ENCODE assay signal across 13 cellular contexts in genomic region chr5:135400866-135401265, GRCh38. TPM values are rescaled to one million over a fixed set of nuclear protein-coding genes. Genes with fewer than 3 reads are reported as not detected.
DNase-seq lines count a peak whose midpoint lies in the region; ATAC-seq, FAIRE-seq and TF ChIP-seq lines count a peak whose summit lies in the region.
"Had no signal": no experiment of that assay in that cellular context is flagged by ENCODE, and none has a peak within 500 bp of the region (broad histone marks: within the 10 kb centered on the region; RNA-seq: fewer than 3 reads in every experiment).

No MANE protein-coding gene starts in this region.

- in situ Hi-C loops in HepG2 (cut with HindIII; ENCODE audit: extremely low pct_ligation_motif_present, low pct_unique_long_range_greater_than_20kb) = no loop called here
- in situ Hi-C loops in SK-MEL-5 (cut with HindIII; ENCODE audit: low pct_unique_long_range_greater_than_20kb, low sequenced_read_pairs) = no loop called here
- in situ Hi-C loops in G401 (cut with HindIII; ENCODE audit: low sequenced_read_pairs) = no loop called here

- H3K4me3 ChIP-seq in HepG2 (replicated peaks in 1 of 3; ENCODE audit: insufficient read depth in 1 of 3, low read depth in 2 of 3, low read length in 3 of 3) (peak overlapping the region in 2 of 3 experiments; percentile 30 to 48; a peak in 3 of 6 replicates), right lobe of liver (no peak overlapping the region), iPS-20b (ENCODE audit: low read length) (peak overlapping the region; percentile 72), aorta (ENCODE audit: low read length in 2 of 2) (no peak overlapping the region)

- H3K27ac ChIP-seq in HepG2 (ENCODE audit: extremely low read length, insufficient read depth, low read length) (no peak overlapping the region), right lobe of liver (no peak overlapping the region), iPS-20b (ENCODE audit: low read length) (no peak overlapping the region), aorta (ENCODE audit: low read depth in 1 of 2, low read length in 2 of 2) (no peak overlapping the region)

- no peak for TF ChIP-seq POLR2A in HepG2 (IDR thresholded peaks at IDR 0.05; ENCODE audit: insufficient read depth in 1 of 2, low read depth in 2 of 2, low read length in 2 of 2)
- no peak for TF ChIP-seq POLR2A in right lobe of liver (IDR thresholded peaks at IDR 0.05)

- H2AFZ ChIP-seq in HepG2 (ENCODE audit: low read length) = peak overlapping the region; percentile 30

- H4K20me1 ChIP-seq in HepG2 (ENCODE audit: insufficient read depth, low read length) = peaks cover 20% of the 10 kb centered on the region

- peaks cover 27% of the 10 kb centered on the region for H3K79me2 ChIP-seq in HepG2 (ENCODE audit: insufficient read depth, low read length)

- peak; percentile 68 for ATAC-seq in HepG2
- ATAC-seq in right lobe of liver = no peak
- no peak for ATAC-seq in aorta (ENCODE audit: low FRiP score)
- ATAC-seq: left lobe of liver had no signal

- CTCF ChIA-PET in HepG2 (lab: Yijun Ruan, JAX; ENCODE audit: low intra/inter-chr PET ratio, low total read pairs) = no interaction called here

- WGBS in HepG2 (ENCODE audit: low lambda C conversion rate) = 0% methylated on average over 5 of the region's 5 CpGs
- WGBS in right lobe of liver (ENCODE audit: insufficient coverage, low coverage, low lambda C conversion rate, missing lambda C conversion rate) = 38% methylated on average over 2 of the region's 5 CpGs
- 59 to 65% methylated on average over 5 of the region's 5 CpGs for WGBS in aorta, 2 donors

- no peaks in the 10 kb centered on the region for H3K27me3 ChIP-seq in HepG2 (ENCODE audit: control insufficient read depth in 1 of 2, insufficient read depth in 2 of 2, low read length in 2 of 2)
- H3K27me3 ChIP-seq in right lobe of liver = no peaks in the 10 kb centered on the region
- peaks cover 70% of the 10 kb centered on the region for H3K27me3 ChIP-seq in iPS-20b (ENCODE audit: insufficient read depth, low read length)
- H3K27me3 ChIP-seq in aorta (ENCODE audit: control insufficient read depth in 1 of 2, insufficient read depth in 2 of 2, low read length in 1 of 2) = no peaks in the 10 kb centered on the region
- H3K27me3 ChIP-seq: testis had no signal

- POLR2A ChIA-PET in HepG2 (lab: Yijun Ruan, JAX) = no interaction called here

- H3K4me2 ChIP-seq in HepG2 (ENCODE audit: low read depth, low read length) = peak overlapping the region; percentile 75

- intact Hi-C loops in HepG2 (cut with micrococcal nuclease; ENCODE audit: unreplicated experiment) (no loop called here), right lobe of liver (cut with DNase I) (no loop called here), aorta (cut with DNase I) (no loop called here)

- TF ChIP-seq RAD21 in HepG2 (CRISPR knock-in tag; IDR thresholded peaks at IDR 0.05) = no peak

- no peaks in the 10 kb centered on the region for H3K36me3 ChIP-seq in HepG2 (replicated peaks in 1 of 2; ENCODE audit: control insufficient read depth in 1 of 2, insufficient read depth in 2 of 2, low read length in 2 of 2)
- H3K36me3 ChIP-seq in right lobe of liver = no peaks in the 10 kb centered on the region
- no peaks in the 10 kb centered on the region for H3K36me3 ChIP-seq in iPS-20b (ENCODE audit: insufficient read depth, low read depth, low read length)
- no peaks in the 10 kb centered on the region for H3K36me3 ChIP-seq in aorta (ENCODE audit: control insufficient read depth in 1 of 2, insufficient read depth in 2 of 2, low read length in 1 of 2)

- H3K9me3 ChIP-seq in HepG2 (ENCODE audit: low read length) = no peaks in the 10 kb centered on the region
- H3K9me3 ChIP-seq in right lobe of liver = no peaks in the 10 kb centered on the region
- no peaks in the 10 kb centered on the region for H3K9me3 ChIP-seq in iPS-20b (ENCODE audit: insufficient read depth, low read depth, low read length)
- H3K9me3 ChIP-seq in aorta (ENCODE audit: control insufficient read depth, low read length) = no peaks in the 10 kb centered on the region
- H3K9me3 ChIP-seq: testis had no signal

- DNase-seq in HepG2 (ENCODE audit: low spot score) (peak; percentile 58), right lobe of liver (no peak), SK-MEL-5 (ENCODE audit: low read depth, low spot score) (peak; percentile 11), aorta (no peak), foreskin melanocyte (no peak), G401 (ENCODE audit: low spot score) (no peak)
- no peak for DNase-seq in stimulated activated naive CD4-positive, alpha-beta T cell treated with Interleukin-2 at 50 U/mL for 16 hours (lab: John Stamatoyannopoulos, UW)
- DNase-seq: C1 segment of cervical spinal cord; central memory CD4-positive, alpha-beta T cell; testis had no signal

- FAIRE-seq in HepG2 (lab: Jason Lieb, UNC) = no peak

- TF ChIP-seq EP300 in HepG2 (IDR thresholded peaks at IDR 0.05; ENCODE audit: low read depth in 2 of 2, low read length in 2 of 2) (no peak), HepG2 (CRISPR knock-in tag; IDR thresholded peaks at IDR 0.05; ENCODE audit: borderline replicate concordance) (no peak)

- BruUV-seq in HepG2 (replicated peaks; lab: Mats Ljungman, UMichigan) = no TSS peak

- H3K9ac ChIP-seq in HepG2 (ENCODE audit: insufficient read depth, low read depth, low read length) = no peak overlapping the region
- no peak overlapping the region for H3K9ac ChIP-seq in iPS-20b (ENCODE audit: low read depth, low read length)

- H3K4me1 ChIP-seq in HepG2 (ENCODE audit: insufficient read depth, low read length) (peaks cover 44% of the 10 kb centered on the region), right lobe of liver (peaks cover 0 to 9% (median 4%) of the 10 kb centered on the region in 4 donors), iPS-20b (ENCODE audit: insufficient read depth, low read length) (peaks cover 30% of the 10 kb centered on the region), aorta (ENCODE audit: control insufficient read depth in 1 of 2, insufficient read depth in 2 of 2, low read length in 2 of 2) (peaks cover 0 to 4% of the 10 kb centered on the region in 2 donors)

- TF ChIP-seq CTCF in HepG2 (CRISPR knock-in tag; IDR thresholded peaks at IDR 0.05) = no peak
- no peak for TF ChIP-seq CTCF in right lobe of liver (IDR thresholded peaks at IDR 0.05)

RNA-seq across cellular contexts. Expression of gene MACROH2A1, which starts 1.8 kb away (rescaled TPM):
- 141 and 158 TPM in 2 replicates for total RNA-seq in HepG2 (2016; rRNA removed; fragmentation: Illumina TruSeq; extraction: Trizol)
- 34.0 and 36.6 TPM in 2 replicates for total RNA-seq in HepG2 (2016; cell fraction: cytosol; rRNA removed; fragmentation: Illumina TruSeq; extraction: Trizol; ENCODE audit: low read depth)
- total RNA-seq in HepG2 (2016; cell fraction: insoluble cytoplasmic fraction; rRNA removed; fragmentation: Illumina TruSeq; extraction: Trizol) = 139 and 158 TPM in 2 replicates
- 72.7 and 73.0 TPM in 2 replicates for total RNA-seq in HepG2 (2016; cell fraction: membrane; rRNA removed; fragmentation: Illumina TruSeq; extraction: Trizol)
- 138 and 155 TPM in 2 replicates for total RNA-seq in HepG2 (2016; cell fraction: nucleus; rRNA removed; fragmentation: Illumina TruSeq; extraction: Trizol)
- 64.7 and 69.1 TPM in 2 replicates for polyA plus RNA-seq in HepG2 (2011; rRNA removed)
- polyA plus RNA-seq in HepG2 (2011; cell fraction: cytosol; rRNA removed) = 58.5 and 70.5 TPM in 2 replicates
- polyA plus RNA-seq in HepG2 (2011; cell fraction: nucleus; rRNA removed) = 131 and 137 TPM in 2 replicates
- 67.6 and 67.7 TPM in 2 replicates for polyA plus RNA-seq in HepG2 (2012)
- polyA plus RNA-seq in HepG2 (2016; cell fraction: cytosol; fragmentation: Illumina TruSeq; extraction: Trizol; ENCODE audit: low read depth) = 42.2 and 45.6 TPM in 2 replicates
- 188 and 202 TPM in 2 replicates for polyA plus RNA-seq in HepG2 (2016; cell fraction: insoluble cytoplasmic fraction; fragmentation: Illumina TruSeq; extraction: Trizol; ENCODE audit: low read depth)
- 69.9 and 70.3 TPM in 2 replicates for polyA plus RNA-seq in HepG2 (2016; cell fraction: membrane; fragmentation: Illumina TruSeq; extraction: Trizol; ENCODE audit: low read depth)
- 226 and 231 TPM in 2 replicates for polyA plus RNA-seq in HepG2 (2016; cell fraction: nucleus; fragmentation: Illumina TruSeq; extraction: Trizol; ENCODE audit: insufficient read depth, low read depth)
- polyA minus RNA-seq in HepG2 (2011; rRNA and poly(A)+ RNA removed; ENCODE audit: low replicate concordance) = 58.8 and 154 TPM in 2 replicates
- 32.4 and 34.2 TPM in 2 replicates for polyA minus RNA-seq in HepG2 (2011; cell fraction: cytosol; rRNA and poly(A)+ RNA removed)
- polyA minus RNA-seq in HepG2 (2011; cell fraction: nucleus; rRNA and poly(A)+ RNA removed) = 125 and 144 TPM in 2 replicates
- 100 to 1,000 TPM in 2 of 6 experiments, 10 to 100 TPM in 4; 40.0 to 113 (median 51.6) TPM for total RNA-seq in right lobe of liver
- 117 and 137 TPM in 2 replicates for total RNA-seq in SK-MEL-5 (2014; rRNA removed; shearing (Covaris generic))
- polyA plus RNA-seq in SK-MEL-5 (2015; cell fraction: cytosol; rRNA removed) = 142 and 144 TPM in 2 replicates
- 200 and 261 TPM in 2 replicates for polyA plus RNA-seq in SK-MEL-5 (2015; cell fraction: nucleus; rRNA removed)
- 100 to 1,000 TPM in 1 of 2 donors, 10 to 100 TPM in 1; 99.0 to 113 TPM for total RNA-seq in aorta
- polyA plus RNA-seq in aorta = 100 to 1,000 TPM in 1 of 2 donors, 10 to 100 TPM in 1; 79.6 to 113 TPM
- 912 and 1,162 TPM in 2 replicates for total RNA-seq in G401 (2014; rRNA removed; shearing (Covaris generic))

RNA-seq across cellular contexts. Expression of gene DCANP1, which starts 46.3 kb away (rescaled TPM):
- total RNA-seq in HepG2 (2016; rRNA removed; fragmentation: Illumina TruSeq; extraction: Trizol) (not detected in 2 replicates), right lobe of liver (not detected), aorta (not detected)
- not detected in 2 replicates for total RNA-seq in HepG2 (2016; cell fraction: cytosol; rRNA removed; fragmentation: Illumina TruSeq; extraction: Trizol; ENCODE audit: low read depth)
- not detected in 2 replicates for total RNA-seq in HepG2 (2016; cell fraction: insoluble cytoplasmic fraction; rRNA removed; fragmentation: Illumina TruSeq; extraction: Trizol)
- total RNA-seq in HepG2 (2016; cell fraction: membrane; rRNA removed; fragmentation: Illumina TruSeq; extraction: Trizol) = not detected in 2 replicates
- total RNA-seq in HepG2 (2016; cell fraction: nucleus; rRNA removed; fragmentation: Illumina TruSeq; extraction: Trizol) = not detected in 2 replicates
- polyA plus RNA-seq in HepG2 (2011; rRNA removed) (not detected in 2 replicates), aorta (under 1 TPM in 1 of 2 donors, not detected in 1; 0.10 TPM)
- not detected in 2 replicates for polyA plus RNA-seq in HepG2 (2011; cell fraction: cytosol; rRNA removed)
- polyA plus RNA-seq in HepG2 (2011; cell fraction: nucleus; rRNA removed) = not detected in 2 replicates
- not detected in 2 replicates for polyA plus RNA-seq in HepG2 (2012)
- not detected in 2 replicates for polyA plus RNA-seq in HepG2 (2016; cell fraction: cytosol; fragmentation: Illumina TruSeq; extraction: Trizol; ENCODE audit: low read depth)
- not detected in 2 replicates for polyA plus RNA-seq in HepG2 (2016; cell fraction: insoluble cytoplasmic fraction; fragmentation: Illumina TruSeq; extraction: Trizol; ENCODE audit: low read depth)
- polyA plus RNA-seq in HepG2 (2016; cell fraction: membrane; fragmentation: Illumina TruSeq; extraction: Trizol; ENCODE audit: low read depth) = not detected in 2 replicates
- not detected in 2 replicates for polyA plus RNA-seq in HepG2 (2016; cell fraction: nucleus; fragmentation: Illumina TruSeq; extraction: Trizol; ENCODE audit: insufficient read depth, low read depth)
- polyA minus RNA-seq in HepG2 (2011; rRNA and poly(A)+ RNA removed; ENCODE audit: low replicate concordance) = not detected in 2 replicates
- polyA minus RNA-seq in HepG2 (2011; cell fraction: cytosol; rRNA and poly(A)+ RNA removed) = not detected in 2 replicates
- not detected in 2 replicates for polyA minus RNA-seq in HepG2 (2011; cell fraction: nucleus; rRNA and poly(A)+ RNA removed)
- not detected in 2 replicates for total RNA-seq in SK-MEL-5 (2014; rRNA removed; shearing (Covaris generic))
- not detected in 2 replicates for polyA plus RNA-seq in SK-MEL-5 (2015; cell fraction: cytosol; rRNA removed)
- not detected in 2 replicates for polyA plus RNA-seq in SK-MEL-5 (2015; cell fraction: nucleus; rRNA removed)
- 0.18 and 0.24 TPM in 2 replicates for total RNA-seq in G401 (2014; rRNA removed; shearing (Covaris generic))
- total RNA-seq: left lobe of liver, posterior vena cava, testis had no signal

RNA-seq across cellular contexts. Expression of gene TIFAB, which starts 51.3 kb away (rescaled TPM):
- total RNA-seq in HepG2 (2016; rRNA removed; fragmentation: Illumina TruSeq; extraction: Trizol) (not detected in 2 replicates), right lobe of liver (under 1 TPM in 2 of 6 experiments, not detected in 4; 0.05 to 0.09 TPM), aorta (under 1 TPM in 1 of 2 donors, not detected in 1; 0.24 TPM)
- not detected in 2 replicates for total RNA-seq in HepG2 (2016; cell fraction: cytosol; rRNA removed; fragmentation: Illumina TruSeq; extraction: Trizol; ENCODE audit: low read depth)
- total RNA-seq in HepG2 (2016; cell fraction: insoluble cytoplasmic fraction; rRNA removed; fragmentation: Illumina TruSeq; extraction: Trizol) = not detected in 2 replicates
- not detected in 2 replicates for total RNA-seq in HepG2 (2016; cell fraction: membrane; rRNA removed; fragmentation: Illumina TruSeq; extraction: Trizol)
- not detected in 2 replicates for total RNA-seq in HepG2 (2016; cell fraction: nucleus; rRNA removed; fragmentation: Illumina TruSeq; extraction: Trizol)
- polyA plus RNA-seq in HepG2 (2011; rRNA removed) (not detected in 2 replicates), aorta (not detected)
- polyA plus RNA-seq in HepG2 (2011; cell fraction: cytosol; rRNA removed) = not detected in 2 replicates
- not detected in 2 replicates for polyA plus RNA-seq in HepG2 (2011; cell fraction: nucleus; rRNA removed)
- polyA plus RNA-seq in HepG2 (2012) = not detected in 2 replicates
- not detected in 2 replicates for polyA plus RNA-seq in HepG2 (2016; cell fraction: cytosol; fragmentation: Illumina TruSeq; extraction: Trizol; ENCODE audit: low read depth)
- not detected in 2 replicates for polyA plus RNA-seq in HepG2 (2016; cell fraction: insoluble cytoplasmic fraction; fragmentation: Illumina TruSeq; extraction: Trizol; ENCODE audit: low read depth)
- polyA plus RNA-seq in HepG2 (2016; cell fraction: membrane; fragmentation: Illumina TruSeq; extraction: Trizol; ENCODE audit: low read depth) = not detected in 2 replicates
- polyA plus RNA-seq in HepG2 (2016; cell fraction: nucleus; fragmentation: Illumina TruSeq; extraction: Trizol; ENCODE audit: insufficient read depth, low read depth) = not detected in 2 replicates
- not detected in 2 replicates for polyA minus RNA-seq in HepG2 (2011; rRNA and poly(A)+ RNA removed; ENCODE audit: low replicate concordance)
- polyA minus RNA-seq in HepG2 (2011; cell fraction: cytosol; rRNA and poly(A)+ RNA removed) = not detected in 2 replicates
- polyA minus RNA-seq in HepG2 (2011; cell fraction: nucleus; rRNA and poly(A)+ RNA removed) = not detected in 2 replicates
- total RNA-seq in SK-MEL-5 (2014; rRNA removed; shearing (Covaris generic)) = not detected in 2 replicates
- polyA plus RNA-seq in SK-MEL-5 (2015; cell fraction: cytosol; rRNA removed) = not detected in 2 replicates
- polyA plus RNA-seq in SK-MEL-5 (2015; cell fraction: nucleus; rRNA removed) = not detected in 2 replicates
- 0.31 and 0.43 TPM in 2 replicates for total RNA-seq in G401 (2014; rRNA removed; shearing (Covaris generic))
- total RNA-seq: left lobe of liver, posterior vena cava had no signal

Comparison
In these comparisons a context has a peak if more than half of its experiments do, and no peak if none do; other contexts are left out.
1. DNase-seq: peak in HepG2 (single experiment) and SK-MEL-5 (single experiment); none in right lobe of liver (0 of 3), aorta (0 of 2), foreskin melanocyte (single experiment), G401 (single experiment) and stimulated activated naive CD4-positive, alpha-beta T cell treated with Interleukin-2 at 50 U/mL for 16 hours (single experiment).
2. H3K4me3 ChIP-seq: peak in HepG2 (2 of 3) and iPS-20b (single experiment); none in right lobe of liver (0 of 3) and aorta (0 of 2).